ENCODE assay signal across 16 cellular contexts in the genomic region with DNA sequence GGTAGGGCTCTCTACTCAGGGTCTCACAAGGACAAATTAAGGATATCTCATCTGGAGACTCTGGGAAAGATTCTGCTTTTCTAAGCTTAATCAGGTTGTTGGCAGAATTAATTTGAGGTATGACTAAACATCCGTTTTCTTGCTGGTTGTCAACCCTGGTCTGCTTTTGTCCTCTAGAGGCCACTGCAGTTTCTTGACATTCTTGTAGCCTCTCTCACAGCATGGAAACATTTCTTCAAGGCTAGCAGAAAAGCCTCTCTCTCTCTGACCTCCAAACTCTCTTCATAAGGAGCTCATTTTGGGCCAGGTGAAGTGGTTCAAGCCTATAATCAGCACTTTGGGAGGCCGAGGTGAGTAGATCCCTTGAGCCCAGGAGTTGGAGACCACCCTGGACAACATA.
DNase-seq lines count a peak whose midpoint lies in the region; ATAC-seq and TF ChIP-seq lines count a peak whose summit lies in the region.
"Had no signal": no experiment of that assay in that cellular context is flagged by ENCODE, and none has a peak within 500 bp of the region (broad histone marks: within the 10 kb centered on the region; RNA-seq: fewer than 3 reads in every experiment).

No MANE protein-coding gene starts in this region.

- in situ Hi-C loops in SK-MEL-5 (cut with HindIII; ENCODE audit: low pct_unique_long_range_greater_than_20kb, low sequenced_read_pairs) = no loop called here

- peak; percentile 59 for ATAC-seq in foreskin keratinocyte
- ATAC-seq in GM21447 (IDR thresholded peaks at IDR 0.05; ENCODE audit: unreplicated experiment) = no peak
- no peak for ATAC-seq in GM19351 (IDR thresholded peaks at IDR 0.05; ENCODE audit: unreplicated experiment)
- no peak for ATAC-seq in HG02981 (IDR thresholded peaks at IDR 0.05; ENCODE audit: unreplicated experiment)
- ATAC-seq in HG02852 (IDR thresholded peaks at IDR 0.05; ENCODE audit: unreplicated experiment) = no peak
- ATAC-seq: activated T-cell treated with anti-CD3 and anti-CD28 coated beads, Interleukin-2, amount 50 U/mL, for 72 hours; psoas muscle had no signal

- H3K27me3 ChIP-seq in foreskin keratinocyte = no peaks in the 10 kb centered on the region
- H3K27me3 ChIP-seq: stomach had no signal

- H3K4me1 ChIP-seq in foreskin keratinocyte = no peaks in the 10 kb centered on the region
- H3K4me1 ChIP-seq: psoas muscle, stomach had no signal

- TF ChIP-seq CTCF in 22Rv1 (IDR thresholded peaks at IDR 0.05) (peak; percentile 40), foreskin keratinocyte (conservative IDR thresholded peaks at IDR 0.05) (peak; percentile 57)

- H3K27ac ChIP-seq in 22Rv1 (no peak overlapping the region), foreskin keratinocyte (no peak overlapping the region)
- H3K27ac ChIP-seq: PC-9, psoas muscle, stomach had no signal

- DNase-seq in HK-2 (ENCODE audit: unreplicated experiment) (peak; percentile 2), SK-MEL-5 (ENCODE audit: low read depth, low spot score) (peak; percentile 52), foreskin keratinocyte (peak in 1 of 2 donors; percentile 42)
- DNase-seq: activated B cell treated with CpG ODN at 0.5 μM for 24 hours; activated T-cell treated with anti-CD3 and anti-CD28 coated beads, Interleukin-2, amount 50 U/mL, for 72 hours; AML-193; caudate nucleus; PC-9; psoas muscle; stimulated activated CD4-positive, alpha-beta T cell treated with anti-CD3 and anti-CD28 coated beads, Interleukin-4, amount 100 ng/mL, for 24 hours; stomach had no signal
